9 cellular contexts compared by ENCODE assay signal in genomic region chr3:55746808-55747413, GRCh38.
DNase-seq lines count a peak whose midpoint lies in the region; ATAC-seq, FAIRE-seq and TF ChIP-seq lines count a peak whose summit lies in the region.
"Had no signal": no experiment of that assay in that cellular context is flagged by ENCODE, and none has a peak within 500 bp of the region (broad histone marks: within the 10 kb centered on the region; RNA-seq: fewer than 3 reads in every experiment).

No MANE protein-coding gene starts in this region.

- H4K20me1 ChIP-seq in keratinocyte (ENCODE audit: control insufficient read depth, extremely low read depth, insufficient read depth, low read length): no peaks in the 10 kb centered on the region

- H3K4me3 ChIP-seq in adrenal gland: no peak overlapping the region
- no peak overlapping the region for H3K4me3 ChIP-seq in keratinocyte (ENCODE audit: control insufficient read depth in 2 of 3, extremely low read depth in 1 of 3, insufficient read depth in 2 of 3, low read depth in 1 of 3, low read length in 3 of 3)

- intact Hi-C loops in adrenal gland (cut with DNase I): loop anchor here (5.0 to 10.0 kb wide), 2 partner anchors 265 to 892 kb away; no protein-coding TSS in a partner anchor

- no peaks in the 10 kb centered on the region for H3K79me2 ChIP-seq in keratinocyte (ENCODE audit: control insufficient read depth, insufficient read depth, low read length)

- in situ Hi-C loops in GM13977 (cut with MboI; ENCODE audit: low pct_unique_long_range_greater_than_20kb, low sequenced_read_pairs, unreplicated experiment): loop anchor here (10.0 kb wide), 1 partner anchor 262 kb away; the partner anchor contains the start of gene WNT5A

- no peak for TF ChIP-seq POLR2A in adrenal gland (IDR thresholded peaks at IDR 0.05)

- H3K9ac ChIP-seq in keratinocyte (ENCODE audit: control insufficient read depth, extremely low read depth, insufficient read depth, low read length): no peak overlapping the region

- FAIRE-seq in keratinocyte (lab: Jason Lieb, UNC): peak; percentile 59

- H3K27ac ChIP-seq in adrenal gland (no peak overlapping the region), keratinocyte (ENCODE audit: control insufficient read depth, insufficient read depth, low read length) (no peak overlapping the region)

- H3K4me2 ChIP-seq in keratinocyte (ENCODE audit: control insufficient read depth, extremely low read depth, insufficient read depth, low read depth, low read length): no peak overlapping the region

- H3K9me3 ChIP-seq in adrenal gland (replicated peaks in 1 of 3) (no peaks in the 10 kb centered on the region), keratinocyte (ENCODE audit: control insufficient read depth, low read depth, low read length) (no peaks in the 10 kb centered on the region)

- no peak for ATAC-seq in HG02642 (IDR thresholded peaks at IDR 0.05; ENCODE audit: poor library complexity, unreplicated experiment)

- no peak overlapping the region for H2AFZ ChIP-seq in keratinocyte (ENCODE audit: control insufficient read depth, low read length)

- no peaks in the 10 kb centered on the region for H3K36me3 ChIP-seq in adrenal gland (replicated peaks in 1 of 2)
- H3K36me3 ChIP-seq in keratinocyte (ENCODE audit: control insufficient read depth in 2 of 2, extremely low read depth in 1 of 2, insufficient read depth in 2 of 2, low read length in 2 of 2): no peaks in the 10 kb centered on the region

- DNase-seq in AG08395 (ENCODE audit: low spot score) (peak; percentile 19), GM13977 (ENCODE audit: low spot score) (peak; percentile 10), adrenal gland (no peak), keratinocyte (ENCODE audit: low read depth, low spot score) (no peak), mucosa of gallbladder (ENCODE audit: low spot score) (no peak)
- no peak for DNase-seq in effector CD8-positive, alpha-beta T cell (lab: John Stamatoyannopoulos, UW)
- no peak for DNase-seq in stimulated activated CD4-positive, alpha-beta T cell treated with anti-CD3 and anti-CD28 coated beads, Interleukin-4, amount 100 ng/mL, for 4 hours
- DNase-seq: NK-92 treated with Interleukin-12 subunit alpha and Interleukin-12 subunit beta, amount 100 ng/mL, for 24 hours had no signal

- no peaks in the 10 kb centered on the region for H3K4me1 ChIP-seq in adrenal gland (replicated peaks in 1 of 2)
- peaks cover 8% of the 10 kb centered on the region for H3K4me1 ChIP-seq in keratinocyte (ENCODE audit: control insufficient read depth, extremely low read depth, insufficient read depth, low read length)

- no peaks in the 10 kb centered on the region for H3K9me1 ChIP-seq in keratinocyte (ENCODE audit: control insufficient read depth, extremely low read depth, insufficient read depth, low read length)

- TF ChIP-seq CTCF in GM13977 (IDR thresholded peaks at IDR 0.05; ENCODE audit: extremely low read depth, insufficient read depth, missing control alignments) (peak; percentile 41), adrenal gland (IDR thresholded peaks at IDR 0.05) (peak; percentile 23 to 56 (median 37)), keratinocyte (optimal IDR thresholded peaks at IDR 0.05 in 1 of 3, IDR thresholded peaks at IDR 0.05 in 1 of 3, conservative IDR thresholded peaks at IDR 0.05 in 1 of 3; ENCODE audit: extremely low read depth in 1 of 3, insufficient read depth in 2 of 3, low read length in 3 of 3) (peak in 2 of 3 experiments; percentile 14 to 19)

- dilution Hi-C loops in keratinocyte (cut with MboI; ENCODE audit: extremely low pct_ligation_motif_present, low sequenced_read_pairs): loop anchor here (25.0 kb wide), 1 partner anchor 260 kb away; the partner anchor contains the start of gene WNT5A

- H3K27me3 ChIP-seq in adrenal gland (no peaks in the 10 kb centered on the region), keratinocyte (ENCODE audit: control insufficient read depth, extremely low read depth, insufficient read depth, low read length) (no peaks in the 10 kb centered on the region)

Comparison
In these comparisons a context has a peak if more than half of its experiments do, and no peak if none do; other contexts are left out.
1. DNase-seq: peak in AG08395 (single experiment) and GM13977 (single experiment); none in adrenal gland (0 of 7), keratinocyte (single experiment), effector CD8-positive, alpha-beta T cell (single experiment), mucosa of gallbladder (single experiment) and stimulated activated CD4-positive, alpha-beta T cell treated with anti-CD3 and anti-CD28 coated beads, Interleukin-4, amount 100 ng/mL, for 4 hours (0 of 2).
2. Peak in every context shown above with its lines, with median percentiles within 50 percentile points of each other: CTCF ChIP-seq.